In genomic region chr4:176048631-176049030, GRCh38 we compare ENCODE assay signal across 18 cellular contexts.
"Had no signal": no experiment of that assay in that cellular context is flagged by ENCODE, and none has a peak within 500 bp of the region (broad histone marks: within the 10 kb centered on the region; RNA-seq: fewer than 3 reads in every experiment).

No MANE protein-coding gene starts in this region.

- DNase-seq: Karpas-422, KG1, MG63, NCI-H1092, NCI-H1105 treated with DMSO at 0.1 percent for 48 hours, NCI-H1417 treated with DMSO at 0.1 percent for 48 hours, NCI-H146, NCI-H187, NCI-H2029 treated with DMSO at 0.1 percent for 48 hours, NCI-H2171 treated with DMSO at 0.1 percent for 48 hours, NCI-H345, NCI-H446 treated with DMSO at 0.1 percent for 48 hours, NCI-H510A treated with DMSO at 0.1 percent for 48 hours, NCI-H526, NCI-H748 treated with DMSO at 0.1 percent for 48 hours, Right ventricle myocardium superior, RPMI8226, SIG-M5 had no signal
